23 cellular contexts compared by ENCODE assay signal in genomic region chr9:96550659-96551058, GRCh38.
"Had no signal": no experiment of that assay in that cellular context is flagged by ENCODE, and none has a peak within 500 bp of the region (broad histone marks: within the 10 kb centered on the region; RNA-seq: fewer than 3 reads in every experiment).

No MANE protein-coding gene starts in this region.

- ATAC-seq: left ventricle myocardium superior; lower lobe of right lung; naive thymus-derived CD8-positive, alpha-beta T cell; stimulated activated memory B cell treated with anti-CD40 and anti-IgM and Interleukin-4, amounts not matched to agents 10 μg/mL and 1 μg/mL and 100 μg/mL, for 72 hours; stimulated activated naive CD8-positive, alpha-beta T cell treated with anti-CD3 and anti-CD28 coated beads, Interleukin-15, Interleukin-2, amounts not matched to agents 100 U/mL and 50 U/mL, for 24 hours had no signal

- H3K4me3 ChIP-seq: lower lobe of right lung, prostate gland, right atrium auricular region, sigmoid colon, spleen, thoracic aorta, tibial nerve, vagina had no signal

- H3K4me1 ChIP-seq: prostate gland, sigmoid colon, vagina had no signal

- DNase-seq: effector CD8-positive, alpha-beta T cell; endodermal cell; hypothalamus; immature natural killer cell; islet precursor cell; kidney glomerular epithelial cell; left ventricle myocardium superior; lower lobe of right lung; naive thymus-derived CD8-positive, alpha-beta T cell; nephron progenitor cell; nucleus accumbens; sigmoid colon; spleen; stimulated activated CD4-positive, alpha-beta T cell treated with anti-CD3 and anti-CD28 coated beads, Interleukin-4, amount 100 ng/mL, for 4 hours had no signal

- H3K27me3 ChIP-seq: right atrium auricular region, sigmoid colon, spleen, tibial nerve, vagina had no signal

- H3K9me3 ChIP-seq: lower lobe of right lung, prostate gland, right atrium auricular region, sigmoid colon, spleen, thoracic aorta, tibial nerve, vagina had no signal

- H3K36me3 ChIP-seq: lower lobe of right lung, prostate gland, right atrium auricular region, sigmoid colon, thoracic aorta, vagina had no signal

- FAIRE-seq: colon, frontal cortex had no signal

- H3K27ac ChIP-seq: lower lobe of right lung, prostate gland, right atrium auricular region, sigmoid colon, spleen, tibial nerve, vagina had no signal
